ENCODE assay signal across 12 cellular contexts in genomic region chr9:124222109-124222508, GRCh38.
"Had no signal": no experiment of that assay in that cellular context is flagged by ENCODE, and none has a peak within 500 bp of the region (broad histone marks: within the 10 kb centered on the region; RNA-seq: fewer than 3 reads in every experiment).

No MANE protein-coding gene starts in this region.

- H3K4me3 ChIP-seq: gastroesophageal sphincter, hepatocyte had no signal

- H3K27me3 Mint-ChIP-seq: natural killer cell treated with Interleukin-12 subunit alpha and Interleukin-12 subunit beta and Interleukin-15 and Interleukin-18, amount 100 ng/mL, for 72 hours had no signal

- H3K9me3 Mint-ChIP-seq: activated CD4-positive, alpha-beta memory T cell treated with anti-CD3 and anti-CD28 coated beads, Interleukin-2, amount 10 ng/mL, durations not matched to agents 7 days and 5 days; activated naive CD4-positive, alpha-beta T cell treated with anti-CD3 and anti-CD28 coated beads, Interleukin-2, amount 10 ng/mL, durations not matched to agents 7 days and 5 days; natural killer cell treated with Interleukin-12 subunit alpha and Interleukin-12 subunit beta and Interleukin-15 and Interleukin-18, amount 100 ng/mL, for 72 hours had no signal

- H3K27me3 ChIP-seq: gastroesophageal sphincter, hepatocyte had no signal

- H3K27ac ChIP-seq: hepatocyte had no signal

- ATAC-seq: gastroesophageal sphincter, left cardiac atrium had no signal

- DNase-seq: activated CD4-positive, alpha-beta memory T cell treated with anti-CD3 and anti-CD28 coated beads, Interleukin-2, amount 10 ng/mL, durations not matched to agents 7 days and 5 days; activated naive CD4-positive, alpha-beta T cell treated with anti-CD3 and anti-CD28 coated beads, Interleukin-2, amount 10 ng/mL, durations not matched to agents 7 days and 5 days; caudate nucleus; cortex of kidney; effector memory CD4-positive, alpha-beta T cell; left cardiac atrium; retina; stimulated activated CD4-positive, alpha-beta T cell treated with anti-CD3 and anti-CD28 coated beads, Interleukin-4, amount 100 ng/mL, for 4 hours; trophoblast cell had no signal

- H3K9me3 ChIP-seq: gastroesophageal sphincter had no signal

- H3K36me3 ChIP-seq: gastroesophageal sphincter had no signal

- H3K36me3 Mint-ChIP-seq: activated naive CD4-positive, alpha-beta T cell treated with anti-CD3 and anti-CD28 coated beads, Interleukin-2, amount 10 ng/mL, durations not matched to agents 7 days and 5 days; natural killer cell treated with Interleukin-12 subunit alpha and Interleukin-12 subunit beta and Interleukin-15 and Interleukin-18, amount 100 ng/mL, for 72 hours had no signal

- H3K4me3 Mint-ChIP-seq: activated CD4-positive, alpha-beta memory T cell treated with anti-CD3 and anti-CD28 coated beads, Interleukin-2, amount 10 ng/mL, durations not matched to agents 7 days and 5 days; activated naive CD4-positive, alpha-beta T cell treated with anti-CD3 and anti-CD28 coated beads, Interleukin-2, amount 10 ng/mL, durations not matched to agents 7 days and 5 days had no signal

- H3K27ac Mint-ChIP-seq: activated CD4-positive, alpha-beta memory T cell treated with anti-CD3 and anti-CD28 coated beads, Interleukin-2, amount 10 ng/mL, durations not matched to agents 7 days and 5 days; activated naive CD4-positive, alpha-beta T cell treated with anti-CD3 and anti-CD28 coated beads, Interleukin-2, amount 10 ng/mL, durations not matched to agents 7 days and 5 days had no signal
